Comparison of ENCODE assay signal across 15 cellular contexts in the genomic region with DNA sequence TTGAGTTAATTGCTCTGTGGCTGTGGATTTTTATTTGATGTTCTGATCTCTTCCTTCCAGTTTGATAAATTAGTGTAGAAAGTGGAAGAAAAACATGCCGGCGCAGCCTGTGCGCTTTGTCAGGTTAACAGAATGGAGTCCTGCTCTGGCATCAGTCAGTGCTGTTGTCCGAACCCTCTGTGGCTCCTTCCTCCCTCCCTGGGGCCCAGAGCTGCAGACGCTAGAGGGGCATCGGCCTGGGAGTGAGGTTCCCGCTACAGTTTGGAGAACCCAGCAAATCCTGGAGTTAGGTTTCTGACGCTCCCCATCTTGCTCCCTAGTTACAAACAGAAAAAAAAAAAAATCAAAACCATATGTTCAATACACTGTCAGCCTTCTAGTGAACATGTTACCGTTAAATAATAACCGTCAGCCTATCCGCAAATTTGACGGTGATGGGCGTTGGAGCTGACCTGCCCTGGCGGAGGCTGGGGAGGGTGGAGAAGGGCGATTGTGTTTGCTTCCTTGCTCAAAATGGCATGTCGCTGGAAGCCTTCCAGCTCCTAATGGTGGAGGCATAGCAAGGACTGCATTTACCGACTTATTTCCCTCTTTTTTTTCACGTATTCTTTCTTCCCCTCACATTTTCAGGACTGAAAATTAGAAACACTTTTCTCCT. TPM values are rescaled to one million over a fixed set of nuclear protein-coding genes. Genes with fewer than 3 reads are reported as not detected.
DNase-seq lines count a peak whose midpoint lies in the region; ATAC-seq, FAIRE-seq and TF ChIP-seq lines count a peak whose summit lies in the region.
"Had no signal": no experiment of that assay in that cellular context is flagged by ENCODE, and none has a peak within 500 bp of the region (broad histone marks: within the 10 kb centered on the region; RNA-seq: fewer than 3 reads in every experiment).

No MANE protein-coding gene starts in this region.

- H3K27ac Mint-ChIP-seq in HFFc6 = peak overlapping the region; percentile 81
- peak overlapping the region in 3 of 5 experiments; percentile 16 to 46 (median 26) for H3K27ac Mint-ChIP-seq in brain
- H3K27ac Mint-ChIP-seq: activated CD4-positive, alpha-beta memory T cell treated with anti-CD3 and anti-CD28 coated beads for 36 hours; activated naive CD4-positive, alpha-beta T cell treated with anti-CD3 and anti-CD28 coated beads, Interleukin-2, amount 50 U/mL, for 72 hours had no signal

- peak overlapping the region; percentile 44 to 76 (median 66) for H3K27ac ChIP-seq in gastrocnemius medialis
- H3K27ac ChIP-seq in osteoblast (ENCODE audit: low read depth, low read length) = no peak overlapping the region
- H3K27ac ChIP-seq: BLaER1 treated with 17β-estradiol and CSF1 and Interleukin-3, amounts not matched to agents 10 nM and 100 nM; neutrophil had no signal

- peak overlapping the region in 2 of 4 donors; percentile 5 to 8 for H3K4me3 ChIP-seq in gastrocnemius medialis
- H3K4me3 ChIP-seq in osteoblast (ENCODE audit: insufficient read depth, low read length) = no peak overlapping the region
- H3K4me3 ChIP-seq: BLaER1 treated with 17β-estradiol and CSF1 and Interleukin-3, amounts not matched to agents 10 nM and 100 nM had no signal

- peak; percentile 72 for FAIRE-seq in islet of Langerhans (lab: Jason Lieb, UNC)

- H3K36me3 ChIP-seq in gastrocnemius medialis (no peaks in the 10 kb centered on the region), osteoblast (ENCODE audit: insufficient read depth, low read length) (peaks cover 7% of the 10 kb centered on the region)
- H3K36me3 ChIP-seq: neutrophil had no signal

- H2AFZ ChIP-seq in osteoblast (ENCODE audit: low read length) = no peak overlapping the region

- TF ChIP-seq CTCF in HFFc6 (IDR thresholded peaks at IDR 0.05) (no peak), brain (conservative IDR thresholded peaks at IDR 0.05) (no peak), gastrocnemius medialis (IDR thresholded peaks at IDR 0.05 in 4 of 5, conservative IDR thresholded peaks at IDR 0.05 in 1 of 5) (no peak), osteoblast (IDR thresholded peaks at IDR 0.05; ENCODE audit: extremely low read depth, low read depth, low read length) (no peak)

- H3K79me2 ChIP-seq in osteoblast (ENCODE audit: insufficient read depth, low read length) = peaks cover 77% of the 10 kb centered on the region

- intact Hi-C loops in gastrocnemius medialis (cut with DNase I; ENCODE audit: low total_unique reads) = no loop called here

- peaks cover 98% of the 10 kb centered on the region for H3K4me1 Mint-ChIP-seq in HFFc6 (ENCODE audit: low read depth)
- peaks cover 41% of the 10 kb centered on the region for H3K4me1 Mint-ChIP-seq in brain

- peaks cover 39% of the 10 kb centered on the region for H4K20me1 ChIP-seq in osteoblast (ENCODE audit: insufficient read depth, low read length)

- H3K9me3 Mint-ChIP-seq in HFFc6 = no peaks in the 10 kb centered on the region
- peaks cover 0 to 3% (median 2%) of the 10 kb centered on the region in 5 experiments for H3K9me3 Mint-ChIP-seq in brain
- H3K9me3 Mint-ChIP-seq: activated CD4-positive, alpha-beta memory T cell treated with anti-CD3 and anti-CD28 coated beads for 36 hours had no signal

- no peak overlapping the region for H3K4me2 ChIP-seq in osteoblast (ENCODE audit: insufficient read depth, low read length)
- H3K4me2 ChIP-seq: BLaER1 treated with 17β-estradiol and CSF1 and Interleukin-3, amounts not matched to agents 10 nM and 100 nM had no signal

- H3K4me1 ChIP-seq in gastrocnemius medialis (peaks cover 89 to 93% of the 10 kb centered on the region in 2 donors), osteoblast (ENCODE audit: insufficient read depth, low read length) (peaks cover 21% of the 10 kb centered on the region)

- ATAC-seq in gastrocnemius medialis = no peak
- ATAC-seq: activated naive CD4-positive, alpha-beta T cell treated with anti-CD3 and anti-CD28 coated beads, Interleukin-2, amount 50 U/mL, for 72 hours; stimulated activated naive CD8-positive, alpha-beta T cell treated with anti-CD3 and anti-CD28 coated beads, Interleukin-15, Interleukin-2, amounts not matched to agents 100 U/mL and 50 U/mL, for 24 hours had no signal

- H3K27me3 Mint-ChIP-seq in HFFc6 (ENCODE audit: insufficient read depth) (peaks cover 3% of the 10 kb centered on the region), brain (no peaks in the 10 kb centered on the region)
- H3K27me3 Mint-ChIP-seq: activated CD4-positive, alpha-beta memory T cell treated with anti-CD3 and anti-CD28 coated beads for 36 hours had no signal

- DNase-seq in HFFc6 (no peak), gastrocnemius medialis (no peak), AG08395 (ENCODE audit: low spot score) (no peak), osteoblast (ENCODE audit: insufficient read length, low spot score, missing footprints) (no peak), NCI-H187 treated with DMSO at 0.1 percent for 48 hours (lab: John Stamatoyannopoulos, UW) (no peak)
- DNase-seq in stimulated activated CD4-positive, alpha-beta T cell treated with anti-CD3 and anti-CD28 coated beads, Interleukin-15, amount 100 ng/mL, for 24 hours = no peak
- DNase-seq: activated CD4-positive, alpha-beta memory T cell treated with anti-CD3 and anti-CD28 coated beads for 36 hours; GF-D8; NCI-H1417 treated with DMSO at 0.1 percent for 48 hours; stimulated activated naive CD8-positive, alpha-beta T cell treated with anti-CD3 and anti-CD28 coated beads, Interleukin-15, Interleukin-2, amounts not matched to agents 100 U/mL and 50 U/mL, for 24 hours had no signal

- no peak for TF ChIP-seq POLR2A in gastrocnemius medialis (IDR thresholded peaks at IDR 0.05)

- H3K27me3 ChIP-seq in gastrocnemius medialis (no peaks in the 10 kb centered on the region), osteoblast (ENCODE audit: insufficient read depth, low read length) (no peaks in the 10 kb centered on the region)
- H3K27me3 ChIP-seq: BLaER1 treated with 17β-estradiol and CSF1 and Interleukin-3, amounts not matched to agents 10 nM and 100 nM had no signal

- H3K9me3 ChIP-seq in gastrocnemius medialis (no peaks in the 10 kb centered on the region), osteoblast (ENCODE audit: low read depth, low read length) (no peaks in the 10 kb centered on the region)
- H3K9me3 ChIP-seq: neutrophil had no signal

- in situ Hi-C loops in gastrocnemius medialis (cut with MboI; ENCODE audit: low sequenced_read_pairs in 4 of 4) = no loop called here

- H3K36me3 Mint-ChIP-seq in HFFc6 (ENCODE audit: low read depth) (peaks cover 51% of the 10 kb centered on the region), brain (peaks cover 55% of the 10 kb centered on the region)

- peak overlapping the region; percentile 64; the same call in 1 of the 2 replicates for H3K4me3 Mint-ChIP-seq in HFFc6
- H3K4me3 Mint-ChIP-seq in brain = peak overlapping the region in 1 of 5 experiments; percentile 15
- H3K4me3 Mint-ChIP-seq: activated CD4-positive, alpha-beta memory T cell treated with anti-CD3 and anti-CD28 coated beads for 36 hours had no signal

RNA-seq across cellular contexts. Expression of a gene that starts 13.5 kb away (rescaled TPM):
- 100 to 1,000 TPM in 3 of 6 experiments, 10 to 100 TPM in 3; 78.5 to 138 (median 99.8) TPM for total RNA-seq in HFFc6 (2021; fragmentation: NEBNext Ultra II Directional; extraction: Animal tissue kit (Norgen Biotek cat#: 25700))
- polyA plus RNA-seq in brain (ENCODE audit: insufficient read depth, low read depth, low replicate concordance) = 11.7 TPM
- total RNA-seq in gastrocnemius medialis = 10 to 100 TPM; 47.9 to 92.0 (median 71.3) TPM
- total RNA-seq in osteoblast = 66.0 and 69.8 TPM in 2 replicates
